In genomic region chr19:11925584-11926187, GRCh38 we compare ENCODE assay signal across 8 cellular contexts. TPM values are rescaled to one million over a fixed set of nuclear protein-coding genes. Genes with fewer than 3 reads are reported as not detected.
DNase-seq lines count a peak whose midpoint lies in the region; ATAC-seq and TF ChIP-seq lines count a peak whose summit lies in the region.
"Not testable (repeated sequence)": the region's sequence is repeated elsewhere in the genome, so short reads cannot be mapped to it uniquely, and the experiment has no call there.

No MANE protein-coding gene starts in this region.

- peaks cover 17% of the 10 kb centered on the region for H3K9me3 ChIP-seq in OCI-LY1 (ENCODE audit: low read length)
- not testable (repeated sequence) for H3K9me3 ChIP-seq in left ventricle myocardium inferior (replicated peaks); mucosa of stomach (ENCODE audit: control insufficient read depth, low read length)

- ATAC-seq in GM21447 (IDR thresholded peaks at IDR 0.05; ENCODE audit: unreplicated experiment), result peak; percentile 8

- H3K36me3 ChIP-seq in OCI-LY1 (ENCODE audit: insufficient read depth, low read length), result peaks cover 38% of the 10 kb centered on the region
- not testable (repeated sequence) for H3K36me3 ChIP-seq in left ventricle myocardium inferior; mucosa of stomach (ENCODE audit: control insufficient read depth, insufficient read depth, low read length)

- H3K9me2 ChIP-seq in OCI-LY1 (ENCODE audit: low read depth, low read length), result not testable (repeated sequence)

- not testable (repeated sequence) for TF ChIP-seq CTCF in OCI-LY1 (IDR thresholded peaks at IDR 0.05; ENCODE audit: low read length); choroid plexus epithelial cell (conservative IDR thresholded peaks at IDR 0.05; ENCODE audit: low read depth, low read length); left ventricle myocardium inferior (IDR thresholded peaks at IDR 0.05; ENCODE audit: borderline replicate concordance)

- H3K9ac ChIP-seq in OCI-LY1 (ENCODE audit: low read length), result peak overlapping the region; percentile 95
- peak overlapping the region; percentile 96 for H3K9ac ChIP-seq in mucosa of stomach (ENCODE audit: low read length)

- H3K27me3 ChIP-seq in OCI-LY1 (ENCODE audit: insufficient read depth, low read length); left ventricle myocardium inferior (ENCODE audit: low read depth); mucosa of stomach (ENCODE audit: control insufficient read depth, insufficient read depth, low read length): not testable (repeated sequence)

- in situ Hi-C loops in ACHN (cut with HindIII; ENCODE audit: low pct_ligation_motif_present, low pct_unique_long_range_greater_than_20kb, low sequenced_read_pairs), result not testable (repeated sequence)

- intact Hi-C loops in left ventricle myocardium inferior (cut with micrococcal nuclease), result loop anchor here (10.0 kb wide), 1 partner anchor 59 kb away; no protein-coding TSS in a partner anchor

- H2AFZ ChIP-seq in OCI-LY1 (ENCODE audit: low read length), result not testable (repeated sequence)

- H3F3A ChIP-seq in OCI-LY1 (ENCODE audit: insufficient read depth, low read length), result not testable (repeated sequence)

- peak overlapping the region; percentile 96 for H3K27ac ChIP-seq in OCI-LY1 (ENCODE audit: low read depth, low read length, poor library complexity, severe bottlenecking)
- H3K27ac ChIP-seq in left ventricle myocardium inferior (replicated peaks), result peak overlapping the region; percentile 93
- H3K27ac ChIP-seq in skin epidermis, result peak overlapping the region; percentile 79 to 99 (median 98)

- H4K20me1 ChIP-seq in OCI-LY1 (ENCODE audit: insufficient read depth, low read length), result not testable (repeated sequence)

- H3K4me2 ChIP-seq in OCI-LY1 (ENCODE audit: low read length), result peak overlapping the region; percentile 88

- peaks cover 25% of the 10 kb centered on the region for H3K79me2 ChIP-seq in OCI-LY1 (ENCODE audit: insufficient read depth, low read length)

- peaks cover 18% of the 10 kb centered on the region for H3K4me1 ChIP-seq in OCI-LY1 (ENCODE audit: insufficient read depth, low read length, severe bottlenecking)
- peaks cover 36% of the 10 kb centered on the region for H3K4me1 ChIP-seq in left ventricle myocardium inferior
- peaks cover 20% of the 10 kb centered on the region for H3K4me1 ChIP-seq in mucosa of stomach (ENCODE audit: control insufficient read depth, insufficient read depth, low read length)

- peak overlapping the region; percentile 95 for H3K4me3 ChIP-seq in OCI-LY1 (ENCODE audit: low read depth, low read length, poor library complexity, severe bottlenecking)
- H3K4me3 ChIP-seq in choroid plexus epithelial cell (ENCODE audit: low read depth, low read length), result peak overlapping the region; percentile 95
- H3K4me3 ChIP-seq in left ventricle myocardium inferior, result peak overlapping the region; percentile 84
- H3K4me3 ChIP-seq in mucosa of stomach (ENCODE audit: low read length), result peak overlapping the region; percentile 100
- H3K4me3 ChIP-seq in skin epidermis, result peak overlapping the region; percentile 66 to 97 (median 92)

- peak; percentile 20 for DNase-seq in ACHN
- DNase-seq in activated CD8-positive, alpha-beta memory T cell treated with anti-CD3 and anti-CD28 coated beads, Interleukin-2, amount 50 U/mL, for 48 hours, result peak; percentile 51
- DNase-seq in choroid plexus epithelial cell (ENCODE audit: low read depth); left ventricle myocardium inferior: not testable (repeated sequence)

RNA-seq across cellular contexts. Expression of gene ZNF700, which starts 0.8 kb away (rescaled TPM):
- total RNA-seq in left ventricle myocardium inferior, result 3.3 TPM

RNA-seq across cellular contexts. Expression of gene ZNF69, which starts 38.1 kb away (rescaled TPM):
- 5.2 TPM for total RNA-seq in left ventricle myocardium inferior

RNA-seq across cellular contexts. Expression of gene ZNF763, which starts 39.2 kb away (rescaled TPM):
- 3.1 TPM for total RNA-seq in left ventricle myocardium inferior
